ENCODE assay signal across 8 cellular contexts in the genomic region with DNA sequence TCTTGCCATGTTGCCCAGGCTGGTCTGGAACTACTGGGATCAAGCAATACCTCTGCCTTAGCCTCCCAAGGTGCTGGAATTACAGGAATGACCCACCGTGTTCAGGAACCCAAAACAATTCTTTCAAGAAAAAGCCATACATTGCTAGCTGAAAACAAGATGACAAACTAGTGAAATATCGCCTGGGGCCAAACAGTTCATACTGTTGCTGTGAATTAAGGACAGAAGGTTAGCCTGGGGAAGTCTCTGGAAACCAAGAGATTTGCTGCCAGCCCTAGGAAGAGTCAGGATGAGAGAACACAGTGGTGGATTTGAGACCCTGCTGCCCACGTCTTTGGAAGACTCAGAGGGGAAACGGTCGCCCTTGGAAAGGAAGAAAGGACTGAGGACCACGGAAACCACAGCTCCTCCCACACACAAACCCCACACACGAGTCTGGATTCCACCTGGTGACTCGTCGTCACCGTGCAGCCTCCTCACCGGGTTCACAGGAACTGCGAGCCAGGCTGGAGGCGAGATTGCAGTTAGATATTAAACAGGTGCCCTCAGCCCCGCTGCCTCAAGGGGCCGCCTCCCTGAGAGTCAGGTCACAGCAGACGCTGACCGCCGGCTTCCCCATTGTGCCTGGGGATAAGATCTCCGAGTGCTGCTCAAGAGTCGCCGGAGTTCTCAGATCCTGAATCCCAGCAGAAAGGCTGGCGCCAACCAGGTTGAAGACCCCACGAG. TPM values are rescaled to one million over a fixed set of nuclear protein-coding genes. Genes with fewer than 3 reads are reported as not detected.
DNase-seq lines count a peak whose midpoint lies in the region; TF ChIP-seq lines count a peak whose summit lies in the region.
"Not testable (repeated sequence)": the region's sequence is repeated elsewhere in the genome, so short reads cannot be mapped to it uniquely, and the experiment has no call there.

No MANE protein-coding gene starts in this region.

- H3K27ac ChIP-seq in right atrium auricular region (peak overlapping the region; percentile 79 to 83), neutrophil (peak overlapping the region; percentile 71)

- not testable (repeated sequence) for H3K27me3 ChIP-seq in right atrium auricular region, neutrophil

- H3K36me3 ChIP-seq in right atrium auricular region, neutrophil: not testable (repeated sequence)

- H3K4me3 ChIP-seq in WI38 (ENCODE audit: low read depth, low read length) (peak overlapping the region; percentile 76), astrocyte of the cerebellum (ENCODE audit: low read depth, low read length) (peak overlapping the region; percentile 61), right atrium auricular region (peak overlapping the region; percentile 76 to 83), neutrophil (ENCODE audit: low read depth in 1 of 2, low read length in 1 of 2) (peak overlapping the region; percentile 89 to 93)

- in situ Hi-C loops in astrocyte of the cerebellum (cut with HindIII; ENCODE audit: low sequenced_read_pairs): not testable (repeated sequence)

- CTCF ChIA-PET in HEK293T (lab: Yijun Ruan, JAX): not testable (repeated sequence)

- peak; percentile 26 for DNase-seq in Daoy (ENCODE audit: low read depth)
- peak; percentile 9 for DNase-seq in HEK293T (ENCODE audit: extremely low spot score)
- peak; percentile 33 for DNase-seq in MV-4-11 (lab: John Stamatoyannopoulos, UW)
- peak; percentile 4 for DNase-seq in astrocyte of the cerebellum (ENCODE audit: low read depth)
- not testable (repeated sequence) for DNase-seq in right atrium auricular region (ENCODE audit: low spot score)
- DNase-seq in stimulated activated naive CD4-positive, alpha-beta T cell treated with Interleukin-2 at 50 U/mL for 16 hours (lab: John Stamatoyannopoulos, UW): peak; percentile 62

- POLR2A ChIA-PET in HEK293T (lab: Yijun Ruan, JAX): interaction anchor here (1.3 kb wide), 1 partner anchor 55 kb away, joined by 4 read pairs; no protein-coding TSS in a partner anchor

- not testable (repeated sequence) for H3K9me3 ChIP-seq in right atrium auricular region, neutrophil

- H3K4me1 ChIP-seq in right atrium auricular region: not testable (repeated sequence)
- H3K4me1 ChIP-seq in neutrophil (ENCODE audit: control insufficient read depth in 1 of 2, insufficient read depth in 1 of 2, low read depth in 1 of 2, low read length in 1 of 2): peaks cover 4 to 12% of the 10 kb centered on the region in 2 experiments

- TF ChIP-seq CTCF in WI38 (IDR thresholded peaks at IDR 0.05; ENCODE audit: low read depth, low read length); astrocyte of the cerebellum (IDR thresholded peaks at IDR 0.05; ENCODE audit: low read depth, low read length, missing control alignments); right atrium auricular region (IDR thresholded peaks at IDR 0.05); neutrophil (IDR thresholded peaks at IDR 0.05): not testable (repeated sequence)

RNA-seq across cellular contexts. Expression of a gene that starts 1.0 kb away (rescaled TPM):
- total RNA-seq in Daoy (2014; rRNA removed; shearing (Covaris generic)): 4.5 and 5.2 TPM in 2 replicates
- 1 to 10 TPM; 1.7 to 2.6 TPM for total RNA-seq in right atrium auricular region

RNA-seq across cellular contexts. Expression of a gene that starts 38.8 kb away (rescaled TPM):
- 1.9 and 2.0 TPM in 2 replicates for total RNA-seq in Daoy (2014; rRNA removed; shearing (Covaris generic))
- total RNA-seq in right atrium auricular region: 1 to 10 TPM; 2.0 to 2.2 TPM

RNA-seq across cellular contexts. Expression of a gene that starts 44.8 kb away (rescaled TPM):
- total RNA-seq in Daoy (2014; rRNA removed; shearing (Covaris generic)): 0.27 and 0.80 TPM in 2 replicates
- total RNA-seq in right atrium auricular region: 1 to 10 TPM; 1.6 to 2.0 TPM
